14 cellular contexts compared by ENCODE assay signal in the genomic region with DNA sequence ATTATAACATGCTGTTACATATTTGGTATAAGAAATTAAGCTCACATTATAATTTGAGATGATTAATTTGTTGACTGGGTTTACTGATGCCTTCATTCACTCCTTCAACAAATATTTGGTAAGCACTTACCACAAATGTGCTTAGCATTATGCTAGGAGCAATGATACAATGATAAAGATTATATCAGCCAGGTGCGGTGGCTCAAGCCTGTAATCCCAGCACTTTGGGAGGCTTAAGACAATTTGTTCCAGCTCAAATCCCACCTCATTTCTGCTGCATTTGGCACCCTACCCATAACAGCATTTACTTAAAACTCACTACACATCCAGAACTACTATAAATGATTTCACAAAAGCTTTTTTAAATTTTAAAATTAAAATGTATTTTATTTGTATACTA.
A peak's percentile ranks its signal among the peaks of the same experiment; 100 is the strongest.
DNase-seq lines count a peak whose midpoint lies in the region; FAIRE-seq and TF ChIP-seq lines count a peak whose summit lies in the region.
"Had no signal": no experiment of that assay in that cellular context is flagged by ENCODE, and none has a peak within 500 bp of the region (broad histone marks: within the 10 kb centered on the region; RNA-seq: fewer than 3 reads in every experiment).

No MANE protein-coding gene starts in this region.

- DNase-seq in DMS53 (lab: John Stamatoyannopoulos, UW) (peak; percentile 69), NCI-H2081 treated with DMSO at 0.1 percent for 48 hours (lab: John Stamatoyannopoulos, UW) (peak; percentile 22), NCI-H82 (lab: John Stamatoyannopoulos, UW) (peak; percentile 85), SW480 (ENCODE audit: low spot score) (no peak), nephron progenitor cell (no peak), COLO829 (ENCODE audit: low spot score) (no peak)
- DNase-seq: BE2C; CD4-positive, alpha-beta memory T cell; COR-L47; DMS79 had no signal

- peaks cover 12% of the 10 kb centered on the region for H3K4me1 Mint-ChIP-seq in nephron progenitor cell
- H3K4me1 Mint-ChIP-seq: CD4-positive, alpha-beta memory T cell; IgD-negative memory B cell had no signal

- no peaks in the 10 kb centered on the region for H3K9me3 Mint-ChIP-seq in nephron progenitor cell

- peak; percentile 5 for FAIRE-seq in islet of Langerhans (lab: Jason Lieb, UNC)
- FAIRE-seq: GM12878, H1 had no signal

- no peak overlapping the region for H3K27ac Mint-ChIP-seq in nephron progenitor cell
- H3K27ac Mint-ChIP-seq: CD4-positive, alpha-beta memory T cell; IgD-negative memory B cell had no signal

- no peaks in the 10 kb centered on the region for H3K27me3 Mint-ChIP-seq in nephron progenitor cell (ENCODE audit: low read depth, poor library complexity)
- H3K27me3 Mint-ChIP-seq: CD4-positive, alpha-beta memory T cell; IgD-negative memory B cell had no signal

- no peak overlapping the region for H3K4me3 Mint-ChIP-seq in nephron progenitor cell
- H3K4me3 Mint-ChIP-seq: CD4-positive, alpha-beta memory T cell; IgD-negative memory B cell had no signal

- no peak for TF ChIP-seq CTCF in nephron progenitor cell (IDR thresholded peaks at IDR 0.05)

- H3K36me3 Mint-ChIP-seq in nephron progenitor cell (ENCODE audit: low read depth): no peaks in the 10 kb centered on the region
- H3K36me3 Mint-ChIP-seq: CD4-positive, alpha-beta memory T cell; IgD-negative memory B cell had no signal

Comparison
In these comparisons a context has a peak if more than half of its experiments do, and no peak if none do; other contexts are left out.
1. DNase-seq: peak in DMS53 (single experiment), NCI-H2081 treated with DMSO at 0.1 percent for 48 hours (single experiment) and NCI-H82 (single experiment); none in SW480 (single experiment), nephron progenitor cell (single experiment) and COLO829 (single experiment).